20 cellular contexts compared by ENCODE assay signal in genomic region chr11:17156283-17156682, GRCh38. TPM values are rescaled to one million over a fixed set of nuclear protein-coding genes. Genes with fewer than 3 reads are reported as not detected.
A peak's percentile ranks its signal among the peaks of the same experiment; 100 is the strongest.
DNase-seq lines count a peak whose midpoint lies in the region; ATAC-seq, FAIRE-seq and TF ChIP-seq lines count a peak whose summit lies in the region.
"Had no signal": no experiment of that assay in that cellular context is flagged by ENCODE, and none has a peak within 500 bp of the region (broad histone marks: within the 10 kb centered on the region; RNA-seq: fewer than 3 reads in every experiment).

No MANE protein-coding gene starts in this region.

- H3K36me3 ChIP-seq in HEK293 (ENCODE audit: control insufficient read depth in 2 of 2, insufficient read depth in 1 of 2, low read length in 2 of 2) (peaks cover 0 to 4% of the 10 kb centered on the region in 2 experiments; a peak in 1 of 3 replicates), PC-3 (ENCODE audit: low read depth, low read length) (no peaks in the 10 kb centered on the region)

- H3K9me3 Mint-ChIP-seq in activated T-helper 17 cell treated with anti-CD3 and anti-CD28 coated beads, Interleukin-2, amount 50 U/mL, for 72 hours, result no peaks in the 10 kb centered on the region
- H3K9me3 Mint-ChIP-seq: CD4-positive, alpha-beta memory T cell; HFFc6 had no signal

- H4K20me1 ChIP-seq in PC-3 (ENCODE audit: low read length), result no peaks in the 10 kb centered on the region

- intact Hi-C loops in PC-3 (cut with micrococcal nuclease), result no loop called here

- peaks cover 31% of the 10 kb centered on the region for H3K79me2 ChIP-seq in PC-3 (ENCODE audit: low read length)

- FAIRE-seq in GM12892 (lab: Jason Lieb, UNC), result peak; percentile 36
- FAIRE-seq in islet of Langerhans (lab: Jason Lieb, UNC), result peak; percentile 30

- no peak for DNase-seq in GM12892 (ENCODE audit: insufficient read length)
- no peak for DNase-seq in NCI-H526 (lab: John Stamatoyannopoulos, UW)
- no peak for DNase-seq in GM13977 (ENCODE audit: low spot score)
- no peak for DNase-seq in PC-3
- DNase-seq: Caco-2; CD4-positive, alpha-beta memory T cell; DMS 273 treated with DMSO at 0.1 percent for 48 hours; DND-41; HFFc6; KBM-7; NCI-H1105; NCI-H2029 treated with DMSO at 0.1 percent for 48 hours; NCI-H226; NCI-H524 treated with DMSO at 0.1 percent for 48 hours; OCI-M1; SHP77 had no signal

- H3K4me3 Mint-ChIP-seq in activated T-helper 17 cell treated with anti-CD3 and anti-CD28 coated beads, Interleukin-2, amount 50 U/mL, for 72 hours, result no peak overlapping the region
- H3K4me3 Mint-ChIP-seq: CD4-positive, alpha-beta memory T cell; HFFc6 had no signal

- H3K4me3 ChIP-seq in HEK293 (ENCODE audit: low read depth, low read length) (no peak overlapping the region), PC-3 (ENCODE audit: low read length) (no peak overlapping the region)
- H3K4me3 ChIP-seq: BLaER1 treated with 17β-estradiol and CSF1 and Interleukin-3, amounts not matched to agents 10 nM and 100 nM had no signal

- TF ChIP-seq CTCF in HEK293 (tag by site-specific recombination; IDR thresholded peaks at IDR 0.05), result no peak
- TF ChIP-seq CTCF in GM13977 (IDR thresholded peaks at IDR 0.05; ENCODE audit: extremely low read depth, insufficient read depth, missing control alignments), result no peak
- TF ChIP-seq CTCF in PC-3 (conservative IDR thresholded peaks at IDR 0.05; ENCODE audit: low read depth, low read length), result no peak

- in situ Hi-C loops in GM13977 (cut with MboI; ENCODE audit: low pct_unique_long_range_greater_than_20kb, low sequenced_read_pairs, unreplicated experiment), result no loop called here

- no peak for TF ChIP-seq POLR2A in GM12892 (IDR thresholded peaks at IDR 0.05; ENCODE audit: low read depth, low read length)

- no peaks in the 10 kb centered on the region for H3K9me2 ChIP-seq in PC-3 (replicated peaks; ENCODE audit: low read length)

- H3K4me1 Mint-ChIP-seq in activated T-helper 17 cell treated with anti-CD3 and anti-CD28 coated beads, Interleukin-2, amount 50 U/mL, for 72 hours, result peaks cover 20% of the 10 kb centered on the region

- H2AFZ ChIP-seq in PC-3 (ENCODE audit: low read length), result no peak overlapping the region

- H3K27ac ChIP-seq in HEK293 (ENCODE audit: extremely low read depth, low read depth, low read length) (no peak overlapping the region), PC-3 (ENCODE audit: low read length) (no peak overlapping the region)
- H3K27ac ChIP-seq: BLaER1 treated with 17β-estradiol and CSF1 and Interleukin-3, amounts not matched to agents 10 nM and 100 nM had no signal

- no peak overlapping the region for H3K9ac ChIP-seq in PC-3 (ENCODE audit: low read length)
- H3K9ac ChIP-seq: BLaER1 treated with 17β-estradiol and CSF1 and Interleukin-3, amounts not matched to agents 10 nM and 100 nM had no signal

- H3K4me1 ChIP-seq in HEK293 (ENCODE audit: control insufficient read depth, insufficient read depth, low read length) (no peaks in the 10 kb centered on the region), PC-3 (ENCODE audit: insufficient read depth, low read length) (no peaks in the 10 kb centered on the region)
- H3K4me1 ChIP-seq: Caco-2 had no signal

- BruUV-seq in PC-3 (replicated peaks; lab: Mats Ljungman, UMichigan), result no TSS peak

- H3K36me3 Mint-ChIP-seq in activated T-helper 17 cell treated with anti-CD3 and anti-CD28 coated beads, Interleukin-2, amount 50 U/mL, for 72 hours (ENCODE audit: low read depth), result peaks cover 30% of the 10 kb centered on the region

- H3K9me3 ChIP-seq in HEK293 (ENCODE audit: control insufficient read depth, insufficient read depth, low read depth, low read length), result no peaks in the 10 kb centered on the region
- H3K9me3 ChIP-seq in PC-3 (ENCODE audit: low read length), result no peaks in the 10 kb centered on the region
- H3K9me3 ChIP-seq: BLaER1 treated with 17β-estradiol and CSF1 and Interleukin-3, amounts not matched to agents 10 nM and 100 nM; Caco-2 had no signal

- POLR2A ChIA-PET in HEK293 (lab: Yijun Ruan, JAX), result no interaction called here
- POLR2A ChIA-PET in PC-3 (lab: Charles Lee; ENCODE audit: unreplicated experiment), result no interaction called here

- H3K4me2 ChIP-seq in PC-3 (ENCODE audit: low read length), result no peak overlapping the region
- H3K4me2 ChIP-seq: BLaER1 treated with 17β-estradiol and CSF1 and Interleukin-3, amounts not matched to agents 10 nM and 100 nM had no signal

- ATAC-seq in activated T-helper 17 cell treated with anti-CD3 and anti-CD28 coated beads, Interleukin-2, amount 50 U/mL, for 72 hours (replicated peaks), result peak; percentile 31
- ATAC-seq in PC-3, result no peak

- CTCF ChIA-PET in HEK293 (lab: Yijun Ruan, JAX) (interaction anchor here (1.2 kb wide), 1 partner anchor 198 kb away, joined by 4 read pairs; no protein-coding TSS in a partner anchor), PC-3 (lab: Charles Lee) (no interaction called here)

- no peak overlapping the region for H3K27ac Mint-ChIP-seq in activated T-helper 17 cell treated with anti-CD3 and anti-CD28 coated beads, Interleukin-2, amount 50 U/mL, for 72 hours
- H3K27ac Mint-ChIP-seq: HFFc6 had no signal

- no peaks in the 10 kb centered on the region for H3K27me3 Mint-ChIP-seq in activated T-helper 17 cell treated with anti-CD3 and anti-CD28 coated beads, Interleukin-2, amount 50 U/mL, for 72 hours
- H3K27me3 Mint-ChIP-seq: CD4-positive, alpha-beta memory T cell had no signal

- no peaks in the 10 kb centered on the region for H3K27me3 ChIP-seq in PC-3 (ENCODE audit: low read length)
- H3K27me3 ChIP-seq: BLaER1 treated with 17β-estradiol and CSF1 and Interleukin-3, amounts not matched to agents 10 nM and 100 nM had no signal

- H3F3A ChIP-seq in PC-3 (ENCODE audit: low read length, unreplicated experiment), result no peaks in the 10 kb centered on the region

TF ChIP-seq in HEK293, 187 proteins besides CTCF, POLR2A, EP300 and RAD21:
- TF ChIP-seq ZNF112 (tag by site-specific recombination; IDR thresholded peaks at IDR 0.05), result no peak
- TF ChIP-seq GLIS1 (tag by site-specific recombination; IDR thresholded peaks at IDR 0.05), result peak; percentile 61

RNA-seq across cellular contexts. Expression of gene PIK3C2A, which starts 51.5 kb away (rescaled TPM):
- polyA plus RNA-seq in GM12892 (2012; ENCODE audit: missing spikeins), result 18.5 TPM
- 10 to 100 TPM; 22.3 to 40.4 TPM for total RNA-seq in activated T-helper 17 cell treated with anti-CD3 and anti-CD28 coated beads, Interleukin-2, amount 50 U/mL, for 72 hours
- total RNA-seq in PC-3 (2014; rRNA removed), result 30.1 and 35.0 TPM in 2 replicates
